ENCODE assay signal across 10 cellular contexts in genomic region chr4:52825311-52826090, GRCh38. TPM values are rescaled to one million over a fixed set of nuclear protein-coding genes. Genes with fewer than 3 reads are reported as not detected.
A peak's percentile ranks its signal among the peaks of the same experiment; 100 is the strongest.
DNase-seq lines count a peak whose midpoint lies in the region; ATAC-seq and TF ChIP-seq lines count a peak whose summit lies in the region.
"Had no signal": no experiment of that assay in that cellular context is flagged by ENCODE, and none has a peak within 500 bp of the region (broad histone marks: within the 10 kb centered on the region; RNA-seq: fewer than 3 reads in every experiment).

No MANE protein-coding gene starts in this region.

- RAD21 ChIA-PET in HCT116 (lab: Charles Lee; ENCODE audit: low non-redundant PET in 1 of 2, low total read pairs in 2 of 2, uncharacterized antibody in 2 of 2, unreplicated experiment in 2 of 2), result interaction anchor here in 1 of 2 experiments (0.6 kb wide), 1 partner anchor 244 kb away, joined by 3 read pairs; no protein-coding TSS in a partner anchor

- BruUV-seq in HCT116 (replicated peaks; lab: Mats Ljungman, UMichigan) (no TSS peak), mammary epithelial cell (replicated peaks; lab: Mats Ljungman, UMichigan) (no TSS peak)

- H3K27me3 ChIP-seq in AG04450 (ENCODE audit: control insufficient read depth, insufficient read depth, low read length) (no peaks in the 10 kb centered on the region), HCT116 (ENCODE audit: insufficient read depth, low read length) (no peaks in the 10 kb centered on the region), mammary epithelial cell (ENCODE audit: insufficient read depth, low read length) (no peaks in the 10 kb centered on the region), adrenal gland (no peaks in the 10 kb centered on the region)

- H3K4me3 ChIP-seq in AG04450 (ENCODE audit: low read depth, low read length) (no peak overlapping the region), HCT116 (replicated peaks in 1 of 2; ENCODE audit: low read depth in 1 of 2, low read length in 2 of 2) (no peak overlapping the region), mammary epithelial cell (replicated peaks in 1 of 3; ENCODE audit: insufficient read depth in 1 of 3, low read depth in 2 of 3, low read length in 3 of 3) (no peak overlapping the region), mesodermal cell (ENCODE audit: extremely low read depth, insufficient read depth, low read length, poor library complexity, severe bottlenecking) (no peak overlapping the region), adrenal gland (no peak overlapping the region)

- H3K27ac ChIP-seq in AG04450 (ENCODE audit: low read depth, low read length) (peak overlapping the region; percentile 57), HCT116 (ENCODE audit: low read depth, low read length) (no peak overlapping the region), mammary epithelial cell (ENCODE audit: insufficient read depth, low read depth, low read length) (no peak overlapping the region), mesodermal cell (ENCODE audit: low read depth, low read length, severe bottlenecking) (peak overlapping the region; percentile 89), adrenal gland (no peak overlapping the region)

- no peak for TF ChIP-seq POLR2A in HCT116 (IDR thresholded peaks at IDR 0.05; ENCODE audit: borderline replicate concordance, extremely low read depth, insufficient read depth, insufficient read length)
- TF ChIP-seq POLR2A in adrenal gland (IDR thresholded peaks at IDR 0.05), result no peak

- TF ChIP-seq RAD21 in HCT116 (IDR thresholded peaks at IDR 0.05; ENCODE audit: low read depth), result no peak

- H3K9ac ChIP-seq in HCT116 (ENCODE audit: low read length), result no peak overlapping the region
- no peak overlapping the region for H3K9ac ChIP-seq in mammary epithelial cell (ENCODE audit: insufficient read depth, low read length)

- H3K9me3 ChIP-seq in AG04450 (ENCODE audit: control insufficient read depth, insufficient read depth, low read length) (no peaks in the 10 kb centered on the region), HCT116 (ENCODE audit: control insufficient read depth in 1 of 2, insufficient read depth in 1 of 2, low read depth in 1 of 2, low read length in 2 of 2) (no peaks in the 10 kb centered on the region), mammary epithelial cell (replicated peaks; ENCODE audit: insufficient read depth, low read length) (no peaks in the 10 kb centered on the region), mesodermal cell (ENCODE audit: control insufficient read depth, low read length) (no peaks in the 10 kb centered on the region), adrenal gland (replicated peaks in 1 of 3) (no peaks in the 10 kb centered on the region)

- 92% methylated on average over 6 of the region's 7 CpGs for WGBS in mammary epithelial cell (ENCODE audit: low coverage, missing lambda C conversion rate)
- 75 to 76% methylated on average over 3 to 5 of the region's 7 CpGs for WGBS in mesodermal cell (ENCODE audit: insufficient coverage in 2 of 2), 2 experiments
- 68 to 83% (median 74%) methylated on average over 7 of the region's 7 CpGs for WGBS in adrenal gland, 4 donors

- CTCF ChIA-PET in AG04450 (lab: Charles Lee) (interaction anchor here (0.9 to 1.2 kb wide), 4 partner anchors 87 to 280 kb away, joined by 3 to 7 read pairs (median 4); no protein-coding TSS in a partner anchor), HCT116 (lab: Charles Lee) (no interaction called here), mammary epithelial cell (lab: Charles Lee; ENCODE audit: low non-redundant PET) (no interaction called here)

- H3K79me2 ChIP-seq in HCT116 (ENCODE audit: insufficient read depth, low read length) (no peaks in the 10 kb centered on the region), mammary epithelial cell (ENCODE audit: insufficient read depth, low read length) (no peaks in the 10 kb centered on the region)

- H3K4me1 ChIP-seq in HCT116 (ENCODE audit: control insufficient read depth in 1 of 2, insufficient read depth in 2 of 2, low read length in 2 of 2), result peaks cover 18 to 38% of the 10 kb centered on the region in 2 experiments
- H3K4me1 ChIP-seq in mammary epithelial cell (ENCODE audit: insufficient read depth, low read length), result peaks cover 38% of the 10 kb centered on the region
- H3K4me1 ChIP-seq in mesodermal cell (ENCODE audit: control insufficient read depth, insufficient read depth, low read length, poor library complexity, severe bottlenecking), result peaks cover 19% of the 10 kb centered on the region
- no peaks in the 10 kb centered on the region for H3K4me1 ChIP-seq in adrenal gland (replicated peaks in 1 of 2)

- no peaks in the 10 kb centered on the region for H3K9me2 ChIP-seq in HCT116 (ENCODE audit: insufficient read depth)

- no peaks in the 10 kb centered on the region for H3K36me3 ChIP-seq in HCT116 (ENCODE audit: control insufficient read depth in 1 of 2, insufficient read depth in 2 of 2, low read length in 2 of 2)
- H3K36me3 ChIP-seq in mammary epithelial cell (ENCODE audit: insufficient read depth, low read length), result no peaks in the 10 kb centered on the region
- no peaks in the 10 kb centered on the region for H3K36me3 ChIP-seq in mesodermal cell (ENCODE audit: control insufficient read depth, insufficient read depth, low read length)
- H3K36me3 ChIP-seq in adrenal gland (replicated peaks in 1 of 2), result no peaks in the 10 kb centered on the region

- intact Hi-C loops in HCT116 (cut with micrococcal nuclease) (no loop called here), mammary epithelial cell (cut with micrococcal nuclease) (no loop called here), adrenal gland (cut with DNase I) (no loop called here)

- TF ChIP-seq CTCF in AG04450 (IDR thresholded peaks at IDR 0.05; ENCODE audit: low read depth, low read length), result no peak
- TF ChIP-seq CTCF in HCT116 (IDR thresholded peaks at IDR 0.05 in 2 of 3, conservative IDR thresholded peaks at IDR 0.05 in 1 of 3; ENCODE audit: borderline replicate concordance in 1 of 3, insufficient read depth in 1 of 3, low read depth in 2 of 3, low read length in 2 of 3), result no peak
- no peak for TF ChIP-seq CTCF in mammary epithelial cell (conservative IDR thresholded peaks at IDR 0.05 in 1 of 2, IDR thresholded peaks at IDR 0.05 in 1 of 2; ENCODE audit: extremely low read depth in 1 of 2, insufficient read depth in 1 of 2, low read depth in 1 of 2, low read length in 2 of 2)
- TF ChIP-seq CTCF in adrenal gland (IDR thresholded peaks at IDR 0.05), result no peak

- H2AFZ ChIP-seq in HCT116 (ENCODE audit: low read depth, low read length, poor library complexity, severe bottlenecking) (no peak overlapping the region), mammary epithelial cell (ENCODE audit: low read depth, low read length) (peak overlapping the region; percentile 18)

- in situ Hi-C loops in mammary epithelial cell (cut with MboI; ENCODE audit: low sequenced_read_pairs in 2 of 2), result loop anchor here in 1 of 2 donors (25.0 kb wide), 1 partner anchor 263 kb away; no protein-coding TSS in a partner anchor

- dilution Hi-C loops in mammary epithelial cell (cut with HindIII; ENCODE audit: low sequenced_read_pairs), result no loop called here

- no peaks in the 10 kb centered on the region for H4K20me1 ChIP-seq in HCT116 (ENCODE audit: insufficient read depth)
- H4K20me1 ChIP-seq in mammary epithelial cell (ENCODE audit: insufficient read depth, low read length), result no peaks in the 10 kb centered on the region

- no peak for DNase-seq in AG04450 (ENCODE audit: low read depth, low spot score)
- peak; percentile 16 for DNase-seq in HCT116 (ENCODE audit: low read depth, low spot score)
- no peak for DNase-seq in mammary epithelial cell
- no peak for DNase-seq in NAMALWA (ENCODE audit: low spot score)
- DNase-seq in NCI-H1694 treated with DMSO at 0.1 percent for 48 hours (lab: John Stamatoyannopoulos, UW), result no peak
- DNase-seq in activated CD8-positive, alpha-beta memory T cell treated with anti-CD3 and anti-CD28 coated beads for 24 hours, result no peak
- DNase-seq in adrenal gland, result no peak
- DNase-seq: naive B cell, RPMI8226 had no signal

- POLR2A ChIA-PET in AG04450 (lab: Yijun Ruan, JAX) (interaction anchor here (0.8 to 1.9 kb wide), 11 partner anchors 13 to 252 kb away, joined by 3 to 14 read pairs (median 5); partner anchors contain the start of gene RASL11B), HCT116 (lab: Charles Lee) (no interaction called here)

- peak overlapping the region; percentile 46 for H3K4me2 ChIP-seq in HCT116 (ENCODE audit: low read length)
- H3K4me2 ChIP-seq in mammary epithelial cell (ENCODE audit: insufficient read depth, low read depth, low read length), result no peak overlapping the region

- peak; percentile 25 for ATAC-seq in HCT116

TF ChIP-seq in HCT116, 20 proteins besides CTCF, POLR2A, EP300 and RAD21:
- TF ChIP-seq CBX3 (IDR thresholded peaks at IDR 0.05; ENCODE audit: low read depth) (no peak), SIN3A (IDR thresholded peaks at IDR 0.05; ENCODE audit: low read depth) (no peak), ZNF274 (IDR thresholded peaks at IDR 0.05; ENCODE audit: low read depth, low read length) (no peak), FOSL1 (IDR thresholded peaks at IDR 0.05; ENCODE audit: low read depth) (peak; percentile 45), ELF1 (IDR thresholded peaks at IDR 0.05; ENCODE audit: borderline replicate concordance, low read depth) (no peak), TCF7L2 (IDR thresholded peaks at IDR 0.05; ENCODE audit: borderline replicate concordance, extremely low read depth, insufficient read depth, insufficient read length) (no peak), EZH2phosphoT487 (IDR thresholded peaks at IDR 0.05; ENCODE audit: borderline replicate concordance) (no peak), JUND (IDR thresholded peaks at IDR 0.05) (peak; percentile 54), MAX (IDR thresholded peaks at IDR 0.05) (no peak)

RNA-seq across cellular contexts. Expression of gene RASL11B, which starts 36.6 kb away (rescaled TPM):
- polyA plus RNA-seq in AG04450 (2011; rRNA removed) (4.1 and 4.3 TPM in 2 replicates), mammary epithelial cell (3.3 TPM), adrenal gland (1 to 10 TPM; 2.8 to 3.1 (median 3.1) TPM)
- polyA minus RNA-seq in AG04450 (2011; rRNA and poly(A)+ RNA removed), result 3.4 and 3.6 TPM in 2 replicates
- total RNA-seq in HCT116 (2021; ENCODE audit: unreplicated experiment) (0.34 TPM), mammary epithelial cell (1 to 10 TPM; 2.4 to 3.5 TPM), adrenal gland (10 to 100 TPM in 1 of 8 donors, 1 to 10 TPM in 7; 1.3 to 11.0 (median 4.2) TPM)
- polyA plus RNA-seq in HCT116 (2012), result 0.18 TPM in 1 of 2 replicates, not detected in the other
- not detected for polyA minus RNA-seq in mammary epithelial cell
- 8.8 TPM for polyA plus RNA-seq in mesodermal cell (2013, experiment 1 of 2)
- 8.7 TPM for polyA plus RNA-seq in mesodermal cell (2013, experiment 2 of 2)

Comparison
In these comparisons a context has a peak if more than half of its experiments do, and no peak if none do; other contexts are left out.
1. H3K27ac ChIP-seq: peak in AG04450 (single experiment) and mesodermal cell (single experiment); none in HCT116 (single experiment), mammary epithelial cell (single experiment) and adrenal gland (0 of 5).